Comparison of ENCODE assay signal across 8 cellular contexts in the genomic region with DNA sequence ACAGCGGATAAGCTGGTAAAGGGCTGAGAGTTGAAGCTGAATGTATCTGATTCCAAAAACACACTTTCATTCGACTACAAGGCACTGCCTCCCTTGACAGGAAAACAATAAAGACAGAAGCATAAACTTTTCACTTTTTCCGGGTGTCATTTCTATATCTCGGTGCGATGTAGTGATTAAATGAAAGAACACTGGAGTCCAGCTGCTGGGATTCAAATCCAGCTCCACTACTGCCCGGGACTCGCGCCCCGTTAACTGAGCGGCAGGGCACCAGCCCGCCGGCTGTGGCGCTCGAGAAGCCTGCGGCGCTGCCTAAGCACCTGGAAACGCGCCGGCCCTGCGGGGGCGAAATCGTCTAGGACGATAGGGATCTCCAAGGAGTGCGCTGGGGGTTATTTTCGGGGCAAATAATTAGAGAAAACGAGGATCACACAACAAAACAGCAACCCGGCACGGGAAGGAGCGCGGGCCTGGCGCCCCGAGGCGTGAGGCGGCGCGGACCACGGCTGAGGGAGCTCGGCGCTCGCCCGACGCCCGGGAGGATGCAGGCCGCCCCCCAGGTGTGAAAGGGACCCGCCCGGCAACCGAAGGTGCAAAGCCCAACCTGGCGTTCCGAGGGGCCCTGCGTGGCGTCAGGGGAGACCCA. TPM values are rescaled to one million over a fixed set of nuclear protein-coding genes. Genes with fewer than 3 reads are reported as not detected.
DNase-seq lines count a peak whose midpoint lies in the region; ATAC-seq and TF ChIP-seq lines count a peak whose summit lies in the region.

No MANE protein-coding gene starts in this region.

- peaks cover 21% of the 10 kb centered on the region for H3K4me1 ChIP-seq in lower lobe of right lung

- DNase-seq in NCI-H524 (lab: John Stamatoyannopoulos, UW) (peak; percentile 37 to 69), NCI-H524 treated with DMSO at 0.1 percent for 48 hours (lab: John Stamatoyannopoulos, UW) (no peak), NCI-H2196 treated with DMSO at 0.1 percent for 48 hours (lab: John Stamatoyannopoulos, UW; ENCODE audit: unreplicated experiment) (peak; percentile 17), dorsolateral prefrontal cortex (peak; percentile 60 to 86 (median 75)), lower lobe of right lung (peak; percentile 86)
- peak; percentile 65 for DNase-seq in activated CD4-positive, alpha-beta T cell treated with anti-CD3 and anti-CD28 coated beads, Interleukin-2, amount 50 U/mL, for 1 hour
- DNase-seq in stimulated activated CD4-positive, alpha-beta T cell treated with anti-CD3 and anti-CD28 coated beads, Interleukin-4, amount 100 ng/mL, for 48 hours (ENCODE audit: low read depth in 2 of 2), result peak; percentile 62 to 67

- intact Hi-C loops in dorsolateral prefrontal cortex (cut with DNase I) (loop anchor here (2.0 to 10.0 kb wide), 5 partner anchors 17 to 471 kb away; partner anchors contain the start of genes RNF44 (in 2 of the 2), NSD1 (in 1 of the 2) and ZNF346 (in 1 of the 2)), lower lobe of right lung (cut with DNase I) (no loop called here)

- peak in 51 of 56 donors; percentile 10 to 65 (median 51) for TF ChIP-seq CTCF in dorsolateral prefrontal cortex (IDR thresholded peaks at IDR 0.05 in 54 of 56, conservative IDR thresholded peaks at IDR 0.05 in 2 of 56; ENCODE audit: low read depth in 1 of 56, partially characterized antibody in 56 of 56)
- peak; percentile 71 for TF ChIP-seq CTCF in lower lobe of right lung (IDR thresholded peaks at IDR 0.05)

- H3K27ac ChIP-seq in dorsolateral prefrontal cortex (peak overlapping the region in 58 of 59 donors; percentile 53 to 96 (median 88)), lower lobe of right lung (peak overlapping the region; percentile 97)

- H3K27me3 ChIP-seq in dorsolateral prefrontal cortex, result no peaks in the 10 kb centered on the region
- H3K27me3 ChIP-seq in lower lobe of right lung (ENCODE audit: low read depth), result no peaks in the 10 kb centered on the region

- ATAC-seq in HG02938 (IDR thresholded peaks at IDR 0.05; ENCODE audit: unreplicated experiment) (peak; percentile 35), lower lobe of right lung (peak; percentile 90 to 91)

- H3K9me3 ChIP-seq in lower lobe of right lung, result no peaks in the 10 kb centered on the region

- peak overlapping the region; percentile 43 to 98 (median 90) for H3K4me3 ChIP-seq in dorsolateral prefrontal cortex
- H3K4me3 ChIP-seq in lower lobe of right lung, result peak overlapping the region; percentile 97

- no peaks in the 10 kb centered on the region for H3K36me3 ChIP-seq in lower lobe of right lung

RNA-seq across cellular contexts. Expression of gene UIMC1, which starts 0.8 kb away (rescaled TPM):
- total RNA-seq in dorsolateral prefrontal cortex, result 10 to 100 TPM; 37.0 to 83.1 (median 53.2) TPM
- 39.1 TPM for total RNA-seq in lower lobe of right lung

RNA-seq across cellular contexts. Expression of gene ZNF346, which starts 16.8 kb away (rescaled TPM):
- total RNA-seq in dorsolateral prefrontal cortex (10 to 100 TPM; 28.1 to 67.6 (median 44.9) TPM), lower lobe of right lung (13.9 TPM)
